Comparison of ENCODE assay signal across 15 cellular contexts in genomic region chr13:99421271-99421670, GRCh38.
DNase-seq lines count a peak whose midpoint lies in the region; ATAC-seq, FAIRE-seq and TF ChIP-seq lines count a peak whose summit lies in the region.
"Had no signal": no experiment of that assay in that cellular context is flagged by ENCODE, and none has a peak within 500 bp of the region (broad histone marks: within the 10 kb centered on the region; RNA-seq: fewer than 3 reads in every experiment).

No MANE protein-coding gene starts in this region.

- FAIRE-seq in H1 (lab: Jason Lieb, UNC), result no peak

- H3K79me2 ChIP-seq in H1 (ENCODE audit: control insufficient read depth in 1 of 2, insufficient read depth in 2 of 2, low read length in 2 of 2), result no peaks in the 10 kb centered on the region
- H3K79me2 ChIP-seq: hepatocyte had no signal

- no peak overlapping the region for H2AK5ac ChIP-seq in H1 (ENCODE audit: low read depth, low read length)

- intact Hi-C loops in transverse colon (cut with DNase I; ENCODE audit: low total_unique reads), result no loop called here

- H3K27ac ChIP-seq in H1 (ENCODE audit: low read depth, low read length) (no peak overlapping the region), transverse colon (no peak overlapping the region)
- H3K27ac ChIP-seq: hepatocyte, right lobe of liver had no signal

- no peak for TF ChIP-seq CTCF in WTC11 (IDR thresholded peaks at IDR 0.05)
- no peak for TF ChIP-seq CTCF in H1 (IDR thresholded peaks at IDR 0.05; ENCODE audit: control extremely low read depth in 1 of 3, insufficient read depth in 1 of 3, low read depth in 1 of 3, low read length in 3 of 3)
- no peak for TF ChIP-seq CTCF in transverse colon (IDR thresholded peaks at IDR 0.05)

- no peak overlapping the region for H3K14ac ChIP-seq in H1 (ENCODE audit: insufficient read length)

- H3K36me3 ChIP-seq in H1 (ENCODE audit: control insufficient read depth in 2 of 4, insufficient read depth in 4 of 4, low read length in 3 of 4) (no peaks in the 10 kb centered on the region), transverse colon (no peaks in the 10 kb centered on the region)
- H3K36me3 ChIP-seq: right lobe of liver had no signal

- no peak overlapping the region for H2BK20ac ChIP-seq in H1 (ENCODE audit: low read length)

- TF ChIP-seq RAD21 in H1 (IDR thresholded peaks at IDR 0.05 in 1 of 2, conservative IDR thresholded peaks at IDR 0.05 in 1 of 2; ENCODE audit: low read depth in 2 of 2, low read length in 2 of 2), result no peak

- no peak overlapping the region for H3K23ac ChIP-seq in H1 (ENCODE audit: insufficient read length)

- H2BK12ac ChIP-seq in H1 (ENCODE audit: low read depth, low read length), result no peak overlapping the region

- peaks cover 88% of the 10 kb centered on the region for H3K4me1 Mint-ChIP-seq in activated naive CD4-positive, alpha-beta T cell treated with anti-CD3 and anti-CD28 coated beads, Interleukin-2, amount 50 U/mL, for 24 hours
- H3K4me1 Mint-ChIP-seq in WTC11, result peaks cover 22% of the 10 kb centered on the region

- H3K27me3 ChIP-seq in H1 (replicated peaks in 1 of 4; ENCODE audit: control insufficient read depth in 3 of 4, extremely low read depth in 1 of 4, insufficient read depth in 3 of 4, low read length in 3 of 4) (no peaks in the 10 kb centered on the region), transverse colon (no peaks in the 10 kb centered on the region)
- H3K27me3 ChIP-seq: hepatocyte, right lobe of liver had no signal

- H3K56ac ChIP-seq in H1 (replicated peaks; ENCODE audit: insufficient read length, low read depth, low read length), result no peak overlapping the region

- TF ChIP-seq POLR2A in H1 (IDR thresholded peaks at IDR 0.05; ENCODE audit: control extremely low read depth in 1 of 2, low read depth in 2 of 2, low read length in 2 of 2) (no peak), transverse colon (IDR thresholded peaks at IDR 0.05) (no peak)

- no peak overlapping the region for H4K8ac ChIP-seq in H1 (ENCODE audit: extremely low read depth, insufficient read depth, low read length)

- in situ Hi-C loops in transverse colon (cut with MboI; ENCODE audit: low pct_ligation_motif_present in 1 of 4, low pct_unique_long_range_greater_than_20kb in 1 of 4, low sequenced_read_pairs in 3 of 4), result no loop called here

- no peaks in the 10 kb centered on the region for H3K36me3 Mint-ChIP-seq in activated naive CD4-positive, alpha-beta T cell treated with anti-CD3 and anti-CD28 coated beads, Interleukin-2, amount 50 U/mL, for 24 hours
- no peaks in the 10 kb centered on the region for H3K36me3 Mint-ChIP-seq in WTC11

- no peak overlapping the region for H3K9ac ChIP-seq in H1 (replicated peaks in 1 of 4; ENCODE audit: extremely low read depth in 1 of 4, low read depth in 3 of 4, low read length in 3 of 4)

- no peaks in the 10 kb centered on the region for H3K79me1 ChIP-seq in H1 (ENCODE audit: low read depth, low read length)

- no peaks in the 10 kb centered on the region for H3K9me3 Mint-ChIP-seq in activated naive CD4-positive, alpha-beta T cell treated with anti-CD3 and anti-CD28 coated beads, Interleukin-2, amount 50 U/mL, for 24 hours
- H3K9me3 Mint-ChIP-seq in WTC11, result no peaks in the 10 kb centered on the region
- H3K9me3 Mint-ChIP-seq: HFFc6 had no signal

- no peak overlapping the region for H3K18ac ChIP-seq in H1 (ENCODE audit: extremely low read depth, low read length)

- H3K4me1 ChIP-seq in H1 (replicated peaks in 1 of 4; ENCODE audit: control insufficient read depth in 3 of 4, insufficient read depth in 4 of 4, low read length in 3 of 4) (peaks cover 0 to 13% (median 9%) of the 10 kb centered on the region in 4 experiments; a peak in 5 of 7 replicates), transverse colon (peaks cover 0 to 5% (median 2%) of the 10 kb centered on the region in 4 donors)
- H3K4me1 ChIP-seq: right lobe of liver had no signal

- H3K23me2 ChIP-seq in H1 (ENCODE audit: low read depth, low read length), result no peaks in the 10 kb centered on the region

- no peak for DNase-seq in activated naive CD4-positive, alpha-beta T cell treated with anti-CD3 and anti-CD28 coated beads, Interleukin-2, amount 50 U/mL, for 16 hours
- DNase-seq in WTC11 (ENCODE audit: low spot score) (no peak), H1 (ENCODE audit: low read depth in 1 of 2, low spot score in 2 of 2) (no peak), transverse colon (peak; percentile 7), middle frontal gyrus (ENCODE audit: extremely low spot score, low spot score) (no peak), mucosa of gallbladder (ENCODE audit: low spot score) (no peak)
- DNase-seq: amniotic stem cell, cerebellar nuclear complex, HFFc6, NCI-H1694, occipital lobe had no signal

- H2BK15ac ChIP-seq in H1 (ENCODE audit: low read length), result 0 out of 2 replicates have a peak overlapping the region, but pooled peaks have one; percentile 16

- H2BK120ac ChIP-seq in H1 (replicated peaks; ENCODE audit: low read depth, low read length), result no peak overlapping the region

- no peak overlapping the region for H3K4me3 ChIP-seq in H1 (ENCODE audit: extremely low read depth in 1 of 4, insufficient read depth in 2 of 4, low read depth in 3 of 4, low read length in 4 of 4)
- no peak overlapping the region for H3K4me3 ChIP-seq in transverse colon
- H3K4me3 ChIP-seq: hepatocyte, right lobe of liver had no signal

- no peak overlapping the region for H2AFZ ChIP-seq in H1 (ENCODE audit: low read length)
- H2AFZ ChIP-seq: hepatocyte had no signal

- WGBS in H1 (ENCODE audit: extremely low coverage in 1 of 2, insufficient coverage in 1 of 2, insufficient read length in 1 of 2, insufficient replicate concordance in 2 of 2, low coverage in 1 of 2, low lambda C conversion rate in 2 of 2, missing lambda C conversion rate in 1 of 2), 2 experiments, result 96% methylated on average over 5 of the region's 10 CpGs; no CpG with 5 or more reads in 1 of the 2 experiments
- 90% methylated on average over 10 of the region's 10 CpGs; no CpG with 5 or more reads in 1 of the 2 donors for WGBS in transverse colon (ENCODE audit: low coverage in 1 of 2), 2 donors

- CTCF ChIA-PET in WTC11 (lab: Charles Lee) (interaction anchor here (1.1 kb wide), 1 partner anchor 13 kb away, joined by 5 read pairs; no protein-coding TSS in a partner anchor), H1 (lab: Charles Lee; ENCODE audit: partially characterized antibody) (interaction anchor here (1.0 to 8.0 kb wide), 6 partner anchors 14 to 245 kb away, joined by 3 to 64 read pairs (median 3); no protein-coding TSS in a partner anchor)

- no peak overlapping the region for H4K5ac ChIP-seq in H1 (ENCODE audit: insufficient read length, low read depth, low read length)

- H3K27ac Mint-ChIP-seq in activated naive CD4-positive, alpha-beta T cell treated with anti-CD3 and anti-CD28 coated beads, Interleukin-2, amount 50 U/mL, for 24 hours, result peak overlapping the region; percentile 90
- peak overlapping the region; percentile 68; the same call in 1 of the 2 replicates for H3K27ac Mint-ChIP-seq in WTC11
- H3K27ac Mint-ChIP-seq: HFFc6 had no signal

- no peaks in the 10 kb centered on the region for H4K20me1 ChIP-seq in H1 (replicated peaks in 1 of 2; ENCODE audit: control insufficient read depth in 1 of 2, insufficient read depth in 2 of 2, low read length in 2 of 2)

- H3K27me3 Mint-ChIP-seq in activated naive CD4-positive, alpha-beta T cell treated with anti-CD3 and anti-CD28 coated beads, Interleukin-2, amount 50 U/mL, for 24 hours, result no peaks in the 10 kb centered on the region
- H3K27me3 Mint-ChIP-seq in WTC11 (ENCODE audit: low read depth), result no peaks in the 10 kb centered on the region; the same call in 1 of the 2 replicates

- no peak overlapping the region for H2BK5ac ChIP-seq in H1 (ENCODE audit: low read depth, low read length)

- H4K91ac ChIP-seq in H1 (replicated peaks; ENCODE audit: insufficient read length, low read length), result no peak overlapping the region

- no peak overlapping the region for H3K4ac ChIP-seq in H1 (replicated peaks; ENCODE audit: insufficient read length, low read depth, low read length)

- H3K9me3 ChIP-seq in H1 (ENCODE audit: insufficient read depth in 2 of 2, low read depth in 1 of 2, low read length in 1 of 2), result no peaks in the 10 kb centered on the region
- H3K9me3 ChIP-seq in transverse colon, result no peaks in the 10 kb centered on the region
- H3K9me3 ChIP-seq: right lobe of liver had no signal

- TF ChIP-seq EP300 in H1 (IDR thresholded peaks at IDR 0.05; ENCODE audit: borderline replicate concordance in 1 of 2, low read depth in 2 of 2, low read length in 2 of 2) (no peak), transverse colon (IDR thresholded peaks at IDR 0.05; ENCODE audit: low read depth) (no peak)

- POLR2A ChIA-PET in WTC11 (lab: Charles Lee), result interaction anchor here (0.6 kb wide), 1 partner anchor 194 kb away, joined by 4 read pairs; no protein-coding TSS in a partner anchor
- POLR2A ChIA-PET in H1 (lab: Charles Lee; ENCODE audit: partially characterized antibody), result interaction anchor here (1.3 kb wide), 1 partner anchor 51 kb away, joined by 3 read pairs; no protein-coding TSS in a partner anchor

- H3K4me3 Mint-ChIP-seq in activated naive CD4-positive, alpha-beta T cell treated with anti-CD3 and anti-CD28 coated beads, Interleukin-2, amount 50 U/mL, for 24 hours, result peak overlapping the region; percentile 51
- no peak overlapping the region for H3K4me3 Mint-ChIP-seq in WTC11
- H3K4me3 Mint-ChIP-seq: HFFc6 had no signal

- no peak overlapping the region for H3K4me2 ChIP-seq in H1 (ENCODE audit: insufficient read depth in 1 of 2, low read depth in 2 of 2, low read length in 2 of 2)
- H3K4me2 ChIP-seq: hepatocyte had no signal

- ATAC-seq in WTC11 (no peak), GM19023 (IDR thresholded peaks at IDR 0.05; ENCODE audit: unreplicated experiment) (no peak)

TF ChIP-seq in WTC11, 78 proteins besides CTCF, POLR2A, EP300 and RAD21 (continues in another document):
- TF ChIP-seq E2F1 (CRISPR knock-in tag; IDR thresholded peaks at IDR 0.05), result no peak

TF ChIP-seq in H1, 55 proteins besides CTCF, POLR2A, EP300 and RAD21:
- TF ChIP-seq RFX5 (IDR thresholded peaks at IDR 0.05; ENCODE audit: borderline replicate concordance, low read depth, low read length), result no peak
